Comparison of ENCODE assay signal across 1 cellular context in genomic region chrX:152619897-152620296, GRCh38.
TF ChIP-seq lines count a peak whose summit lies in the region.

No MANE protein-coding gene starts in this region.

TF ChIP-seq in SK-N-SH, 30 proteins besides CTCF, POLR2A, EP300 and RAD21 (continued from another document):
- peak; percentile 36; the same call in 1 of the 2 replicates for TF ChIP-seq NFIC (IDR thresholded peaks at IDR 0.05; ENCODE audit: borderline replicate concordance)
- TF ChIP-seq MXI1 (IDR thresholded peaks at IDR 0.05; ENCODE audit: low read depth, low read length), result no peak
- peak; percentile 57 for TF ChIP-seq TCF12 (IDR thresholded peaks at IDR 0.05)
- no peak for TF ChIP-seq ZBTB33 (IDR thresholded peaks at IDR 0.05; ENCODE audit: borderline replicate concordance, low read depth)
- no peak for TF ChIP-seq REST (IDR thresholded peaks at IDR 0.05; ENCODE audit: low read depth, low read length)
- no peak for TF ChIP-seq FOSL2 (IDR thresholded peaks at IDR 0.05; ENCODE audit: borderline replicate concordance, low read depth)
- no peak for TF ChIP-seq ELF1 (IDR thresholded peaks at IDR 0.05)
- TF ChIP-seq SMC3 (IDR thresholded peaks at IDR 0.05; ENCODE audit: low read depth, low read length), result no peak
- no peak for TF ChIP-seq RXRA (IDR thresholded peaks at IDR 0.05; ENCODE audit: borderline replicate concordance, low read depth)
- no peak for TF ChIP-seq RFX5 (IDR thresholded peaks at IDR 0.05; ENCODE audit: low read length)
- no peak for TF ChIP-seq MAX (IDR thresholded peaks at IDR 0.05; ENCODE audit: low read depth)
- no peak for TF ChIP-seq FOXJ3 (CRISPR knock-in tag; IDR thresholded peaks at IDR 0.05)
- TF ChIP-seq TEAD4 (IDR thresholded peaks at IDR 0.05; ENCODE audit: borderline replicate concordance, insufficient read depth), result no peak
- TF ChIP-seq PBX3 (IDR thresholded peaks at IDR 0.05), result no peak
- no peak for TF ChIP-seq GABPA (IDR thresholded peaks at IDR 0.05; ENCODE audit: low read depth)
- TF ChIP-seq SIN3A (IDR thresholded peaks at IDR 0.05; ENCODE audit: borderline replicate concordance, low read depth, low read length), result no peak
- TF ChIP-seq CHD2 (IDR thresholded peaks at IDR 0.05; ENCODE audit: low read length, partially characterized antibody), result no peak
- TF ChIP-seq JUND (IDR thresholded peaks at IDR 0.05), result peak; percentile 27; the same call in 1 of the 2 replicates
- TF ChIP-seq EZH2phosphoT487 (IDR thresholded peaks at IDR 0.05; ENCODE audit: borderline replicate concordance, low read depth), result no peak
- TF ChIP-seq IRF3 (IDR thresholded peaks at IDR 0.05; ENCODE audit: low read depth, low read length), result no peak
